8 cellular contexts compared by ENCODE assay signal in the genomic region with DNA sequence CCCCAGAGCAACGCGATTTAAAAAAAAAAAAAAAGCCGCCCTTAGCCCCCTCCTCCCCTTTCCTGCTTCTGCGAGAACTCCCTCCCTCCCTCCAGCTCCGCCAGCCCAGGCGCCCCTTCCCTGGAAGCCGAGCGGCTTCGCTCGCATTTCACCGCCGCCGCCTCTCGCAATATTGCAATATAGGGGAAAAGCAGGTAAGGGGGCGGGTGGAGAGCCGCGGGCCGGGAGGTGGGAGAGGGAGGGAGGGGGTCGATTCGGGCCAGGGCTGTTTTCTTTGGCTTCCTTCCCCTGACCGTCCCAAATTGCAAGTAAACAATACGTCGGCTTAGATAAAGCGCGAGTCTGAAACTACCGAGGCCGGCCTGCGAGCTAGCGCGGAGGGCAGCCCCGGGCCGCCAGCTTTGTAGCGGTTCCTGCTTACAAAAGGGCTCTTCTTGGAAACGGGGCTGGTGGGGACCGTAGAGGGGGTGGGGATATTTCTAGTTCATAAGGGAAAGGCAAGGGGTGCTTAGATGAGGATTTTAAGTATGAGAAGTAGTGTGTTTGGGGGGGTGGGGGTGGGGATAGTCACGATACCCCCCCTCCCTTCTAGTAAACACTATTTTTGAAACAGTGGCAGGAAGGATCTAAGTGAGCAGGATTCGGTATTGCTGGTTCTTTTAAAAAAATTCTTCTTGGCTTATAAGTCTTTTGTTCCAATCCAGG. TPM values are rescaled to one million over a fixed set of nuclear protein-coding genes. Genes with fewer than 3 reads are reported as not detected.
DNase-seq lines count a peak whose midpoint lies in the region; TF ChIP-seq lines count a peak whose summit lies in the region.

No MANE protein-coding gene starts in this region.

- no peaks in the 10 kb centered on the region for H3K36me3 ChIP-seq in ectodermal cell (ENCODE audit: control insufficient read depth, insufficient read depth, low read length)
- no peaks in the 10 kb centered on the region for H3K36me3 ChIP-seq in liver (ENCODE audit: control insufficient read depth in 4 of 4, insufficient read depth in 3 of 4, low read depth in 1 of 4, low read length in 3 of 4)

- H3K27ac ChIP-seq in ectodermal cell (ENCODE audit: insufficient read depth, low read depth, low read length, poor library complexity, severe bottlenecking) (peak overlapping the region; percentile 95), liver (ENCODE audit: low read depth in 1 of 2, low read length in 2 of 2) (peak overlapping the region; percentile 94 to 96)

- peak in 1 of 2 donors; percentile 5 for TF ChIP-seq RAD21 in liver (IDR thresholded peaks at IDR 0.05)

- WGBS in ectodermal cell, 2 experiments: 0% methylated on average over 35 to 36 of the region's 37 CpGs
- WGBS in liver: under 1% methylated on average over 37 of the region's 37 CpGs

- H3K4me1 ChIP-seq in ectodermal cell (ENCODE audit: control insufficient read depth, insufficient read depth, low read length) (peaks cover 25% of the 10 kb centered on the region), liver (ENCODE audit: control insufficient read depth in 4 of 4, insufficient read depth in 4 of 4, low read length in 3 of 4) (peaks cover 1 to 39% (median 21%) of the 10 kb centered on the region in 4 donors)

- H3K27me3 ChIP-seq in ectodermal cell (ENCODE audit: control insufficient read depth, insufficient read depth, low read length, poor library complexity, severe bottlenecking) (no peaks in the 10 kb centered on the region), liver (ENCODE audit: control insufficient read depth in 4 of 4, insufficient read depth in 4 of 4, low read length in 3 of 4) (no peaks in the 10 kb centered on the region)

- no peak for TF ChIP-seq CTCF in liver (IDR thresholded peaks at IDR 0.05; ENCODE audit: low read depth, low read length, missing input control)

- peak overlapping the region; percentile 82 to 95 for H3K9ac ChIP-seq in liver (ENCODE audit: low read depth in 1 of 2, low read length in 2 of 2)

- peak; percentile 42 for DNase-seq in NCI-H1436 (lab: John Stamatoyannopoulos, UW)
- no peak for DNase-seq in NCI-H1436 treated with DMSO at 0.1 percent for 48 hours (lab: John Stamatoyannopoulos, UW)
- peak; percentile 65 for DNase-seq in NCI-H1092 treated with DMSO at 0.1 percent for 48 hours (lab: John Stamatoyannopoulos, UW)
- DNase-seq in activated CD4-positive, alpha-beta T cell treated with anti-CD3 and anti-CD28 coated beads, Interleukin-2, amount 50 U/mL, for 1 hour: peak; percentile 22
- DNase-seq in stimulated activated CD8-positive, alpha-beta memory T cell treated with anti-CD3 and anti-CD28 coated beads, Interleukin-4, amount 100 ng/mL, for 48 hours: peak; percentile 65
- DNase-seq in NCI-H1048 (lab: John Stamatoyannopoulos, UW): no peak

- H3K4me3 ChIP-seq in ectodermal cell (ENCODE audit: insufficient read depth, low read depth, low read length) (peak overlapping the region; percentile 85), liver (ENCODE audit: low read depth in 1 of 3, low read length in 3 of 3) (peak overlapping the region; percentile 62 to 86 (median 65))

- H3K9me3 ChIP-seq in ectodermal cell (ENCODE audit: control insufficient read depth, low read length) (no peaks in the 10 kb centered on the region), liver (ENCODE audit: control insufficient read depth in 4 of 4, low read length in 3 of 4) (no peaks in the 10 kb centered on the region)

TF ChIP-seq in liver, 16 proteins besides CTCF, POLR2A, EP300 and RAD21:
- TF ChIP-seq HNF4G (IDR thresholded peaks at IDR 0.05): no peak
- TF ChIP-seq TAF1 (conservative IDR thresholded peaks at IDR 0.05): peak; percentile 40
- no peak for TF ChIP-seq FOXA2 (IDR thresholded peaks at IDR 0.05)
- TF ChIP-seq YY1 (IDR thresholded peaks at IDR 0.05): peak; percentile 17
- peak; percentile 28 to 78 for TF ChIP-seq RXRA (IDR thresholded peaks at IDR 0.05)
- no peak for TF ChIP-seq JUND (IDR thresholded peaks at IDR 0.05)
- TF ChIP-seq SP1 (IDR thresholded peaks at IDR 0.05): peak; percentile 26
- TF ChIP-seq EGR1 (IDR thresholded peaks at IDR 0.05; ENCODE audit: low read depth in 2 of 2): no peak
- TF ChIP-seq HNF4A (conservative IDR thresholded peaks at IDR 0.05): peak in 1 of 2 donors; percentile 6

RNA-seq across cellular contexts. Expression of gene LMO4, which starts 0.5 kb away (rescaled TPM):
- polyA plus RNA-seq in ectodermal cell (2013, experiment 1 of 4): 80.6 TPM
- 79.9 TPM for polyA plus RNA-seq in ectodermal cell (2013, experiment 2 of 4)
- 76.9 TPM for polyA plus RNA-seq in ectodermal cell (2013, experiment 3 of 4)
- polyA plus RNA-seq in ectodermal cell (2013, experiment 4 of 4): 90.1 TPM
- total RNA-seq in liver: 10 to 100 TPM; 17.5 to 23.2 TPM
- 10 to 100 TPM; 16.8 to 18.1 TPM for polyA plus RNA-seq in liver

Comparison
In these comparisons a context has a peak if more than half of its experiments do, and no peak if none do; other contexts are left out.
1. DNase-seq: peak in NCI-H1436 (single experiment), NCI-H1092 treated with DMSO at 0.1 percent for 48 hours (single experiment), activated CD4-positive, alpha-beta T cell treated with anti-CD3 and anti-CD28 coated beads, Interleukin-2, amount 50 U/mL, for 1 hour (single experiment) and stimulated activated CD8-positive, alpha-beta memory T cell treated with anti-CD3 and anti-CD28 coated beads, Interleukin-4, amount 100 ng/mL, for 48 hours (single experiment); none in NCI-H1436 treated with DMSO at 0.1 percent for 48 hours (single experiment) and NCI-H1048 (single experiment).